In genomic region chr4:5973033-5973432, GRCh38 we compare ENCODE assay signal across 1 cellular context.
TF ChIP-seq lines count a peak whose summit lies in the region.

No MANE protein-coding gene starts in this region.

TF ChIP-seq in IMR-90, 13 proteins besides CTCF, POLR2A, EP300 and RAD21 (continued from another document):
- TF ChIP-seq CHD1 (IDR thresholded peaks at IDR 0.05; ENCODE audit: low read depth, low read length) (no peak), BHLHE40 (IDR thresholded peaks at IDR 0.05; ENCODE audit: low read depth, low read length) (no peak), MXI1 (IDR thresholded peaks at IDR 0.05; ENCODE audit: borderline replicate concordance, low read depth, low read length) (no peak), USF2 (IDR thresholded peaks at IDR 0.05; ENCODE audit: low read depth, low read length) (no peak), ELK1 (IDR thresholded peaks at IDR 0.05; ENCODE audit: borderline replicate concordance, low read depth, low read length) (no peak)
